In genomic region chr20:52081066-52081465, GRCh38 we compare ENCODE assay signal across 27 cellular contexts.
"Had no signal": no experiment of that assay in that cellular context is flagged by ENCODE, and none has a peak within 500 bp of the region (broad histone marks: within the 10 kb centered on the region; RNA-seq: fewer than 3 reads in every experiment).

No MANE protein-coding gene starts in this region.

- H2AFZ ChIP-seq: neural progenitor cell, parathyroid adenoma had no signal

- H3K36me3 Mint-ChIP-seq: natural killer cell treated with Interleukin-12 subunit alpha and Interleukin-12 subunit beta and Interleukin-15 and Interleukin-18, amount 100 ng/mL, for 72 hours; stimulated activated effector memory CD8-positive, alpha-beta T cell treated with anti-CD3 and anti-CD28 coated beads, Interleukin-12 subunit alpha, Interleukin-12 subunit beta, amount 100 ng/mL, for 72 hours had no signal

- H3K4me3 ChIP-seq: neural progenitor cell, ovary, psoas muscle, right lobe of liver, sigmoid colon, stomach, thoracic aorta, thyroid gland, tibial nerve, upper lobe of left lung, vagina had no signal

- DNase-seq: occipital lobe; ovary; posterior cingulate gyrus; psoas muscle; right cardiac atrium; right lobe of liver; sigmoid colon; small intestine; stimulated activated CD4-positive, alpha-beta T cell treated with anti-CD3 and anti-CD28 coated beads, Interleukin-15, amount 100 ng/mL, for 24 hours; stimulated activated CD4-positive, alpha-beta T cell treated with anti-CD3 and anti-CD28 coated beads, Interleukin-2, amount 100 ng/mL, for 24 hours; stimulated activated CD4-positive, alpha-beta T cell treated with anti-CD3 and anti-CD28 coated beads, Interleukin-2, amount 100 ng/mL, for 48 hours; stimulated activated CD4-positive, alpha-beta T cell treated with anti-CD3 and anti-CD28 coated beads, Interleukin-4, amount 100 ng/mL, for 24 hours; stimulated activated naive B cell treated with anti-CD40 and anti-IgM and Interleukin-4, amounts not matched to agents 10 μg/mL and 1 μg/mL and 100 μg/mL, for 72 hours; stimulated activated naive CD4-positive, alpha-beta T cell treated with Interleukin-2 at 50 U/mL for 16 hours; stomach; thyroid gland; trophoblast cell; upper lobe of left lung had no signal

- H3K36me3 ChIP-seq: neural progenitor cell, ovary, right lobe of liver, thoracic aorta, thyroid gland, vagina had no signal

- H3K4me1 ChIP-seq: psoas muscle, right lobe of liver, sigmoid colon, stomach, thyroid gland, tibial nerve, upper lobe of left lung, vagina had no signal

- H3K4me2 ChIP-seq: neural progenitor cell had no signal

- H3K9me3 Mint-ChIP-seq: natural killer cell treated with Interleukin-12 subunit alpha and Interleukin-12 subunit beta and Interleukin-15 and Interleukin-18, amount 100 ng/mL, for 72 hours; neural progenitor cell; stimulated activated effector memory CD8-positive, alpha-beta T cell treated with anti-CD3 and anti-CD28 coated beads, Interleukin-12 subunit alpha, Interleukin-12 subunit beta, amount 100 ng/mL, for 72 hours; stimulated activated naive B cell treated with anti-CD40 and anti-IgM and Interleukin-4, amounts not matched to agents 10 μg/mL and 1 μg/mL and 100 μg/mL, for 72 hours; stimulated activated naive CD8-positive, alpha-beta T cell treated with anti-CD3 and anti-CD28 coated beads, Interleukin-15, Interleukin-2, amounts not matched to agents 100 ng/mL and 50 ng/mL, for 24 hours had no signal

- H3K79me2 ChIP-seq: parathyroid adenoma had no signal

- H3K27me3 Mint-ChIP-seq: natural killer cell treated with Interleukin-12 subunit alpha and Interleukin-12 subunit beta and Interleukin-15 and Interleukin-18, amount 100 ng/mL, for 72 hours; progenitor cell of endocrine pancreas; stimulated activated naive B cell treated with anti-CD40 and anti-IgM and Interleukin-4, amounts not matched to agents 10 μg/mL and 1 μg/mL and 100 μg/mL, for 72 hours; stimulated activated naive CD8-positive, alpha-beta T cell treated with anti-CD3 and anti-CD28 coated beads, Interleukin-15, Interleukin-2, amounts not matched to agents 100 ng/mL and 50 ng/mL, for 24 hours had no signal

- ATAC-seq: natural killer cell treated with Interleukin-12 subunit alpha and Interleukin-12 subunit beta and Interleukin-15 and Interleukin-18, amount 100 ng/mL, for 72 hours; psoas muscle; right cardiac atrium; right lobe of liver; stimulated activated effector memory CD8-positive, alpha-beta T cell treated with anti-CD3 and anti-CD28 coated beads, Interleukin-12 subunit alpha, Interleukin-12 subunit beta, amount 100 ng/mL, for 72 hours; stimulated activated naive B cell treated with anti-CD40 and anti-IgM and Interleukin-4, amounts not matched to agents 10 μg/mL and 1 μg/mL and 100 μg/mL, for 72 hours had no signal

- H3K27ac Mint-ChIP-seq: neural progenitor cell; progenitor cell of endocrine pancreas; stimulated activated effector memory CD8-positive, alpha-beta T cell treated with anti-CD3 and anti-CD28 coated beads, Interleukin-12 subunit alpha, Interleukin-12 subunit beta, amount 100 ng/mL, for 72 hours; stimulated activated naive B cell treated with anti-CD40 and anti-IgM and Interleukin-4, amounts not matched to agents 10 μg/mL and 1 μg/mL and 100 μg/mL, for 72 hours; stimulated activated naive CD8-positive, alpha-beta T cell treated with anti-CD3 and anti-CD28 coated beads, Interleukin-15, Interleukin-2, amounts not matched to agents 100 ng/mL and 50 ng/mL, for 24 hours had no signal

- H3K9me3 ChIP-seq: ovary, psoas muscle, right lobe of liver, sigmoid colon, stomach, thoracic aorta, thyroid gland, tibial nerve, upper lobe of left lung, vagina had no signal

- H3K4me3 Mint-ChIP-seq: natural killer cell treated with Interleukin-12 subunit alpha and Interleukin-12 subunit beta and Interleukin-15 and Interleukin-18, amount 100 ng/mL, for 72 hours; neural progenitor cell; stimulated activated effector memory CD8-positive, alpha-beta T cell treated with anti-CD3 and anti-CD28 coated beads, Interleukin-12 subunit alpha, Interleukin-12 subunit beta, amount 100 ng/mL, for 72 hours; stimulated activated naive B cell treated with anti-CD40 and anti-IgM and Interleukin-4, amounts not matched to agents 10 μg/mL and 1 μg/mL and 100 μg/mL, for 72 hours; stimulated activated naive CD8-positive, alpha-beta T cell treated with anti-CD3 and anti-CD28 coated beads, Interleukin-15, Interleukin-2, amounts not matched to agents 100 ng/mL and 50 ng/mL, for 24 hours had no signal

- H3K9ac ChIP-seq: neural progenitor cell, parathyroid adenoma had no signal

- H3K27me3 ChIP-seq: neural progenitor cell, ovary, right lobe of liver, sigmoid colon, stomach, thyroid gland, tibial nerve, upper lobe of left lung, vagina had no signal

- H3K27ac ChIP-seq: neural progenitor cell, ovary, parathyroid adenoma, psoas muscle, right lobe of liver, sigmoid colon, stomach, thoracic aorta, thyroid gland, tibial nerve, upper lobe of left lung, vagina had no signal

- H3K4me1 Mint-ChIP-seq: stimulated activated naive B cell treated with anti-CD40 and anti-IgM and Interleukin-4, amounts not matched to agents 10 μg/mL and 1 μg/mL and 100 μg/mL, for 72 hours had no signal
